Comparison of ENCODE assay signal across 10 cellular contexts in the genomic region with DNA sequence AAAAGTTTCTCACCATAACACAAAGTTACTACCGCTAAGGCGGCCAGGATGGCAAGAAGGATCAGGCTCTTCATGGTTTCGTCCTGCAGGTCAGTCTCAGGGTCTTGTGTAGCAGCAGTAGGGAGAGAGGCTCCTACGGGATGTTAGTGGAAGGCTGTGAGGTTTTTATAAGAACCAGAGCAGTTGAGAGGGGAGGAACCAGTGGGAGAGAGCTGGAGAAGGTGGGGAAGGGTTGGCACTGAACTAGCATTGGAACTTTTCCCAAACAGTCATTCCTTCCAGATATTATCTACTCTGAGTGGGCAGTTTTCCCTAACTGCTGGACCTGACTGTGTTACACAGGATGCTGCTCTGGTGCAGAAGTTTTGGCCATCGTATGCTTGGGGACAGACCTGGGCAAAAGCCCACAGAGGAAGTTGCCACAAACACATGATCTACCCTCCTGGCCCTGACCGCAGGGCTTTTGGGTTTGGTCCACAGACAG. TPM values are rescaled to one million over a fixed set of nuclear protein-coding genes. Genes with fewer than 3 reads are reported as not detected.
A peak's percentile ranks its signal among the peaks of the same experiment; 100 is the strongest.
DNase-seq lines count a peak whose midpoint lies in the region; ATAC-seq, FAIRE-seq and TF ChIP-seq lines count a peak whose summit lies in the region.
"Had no signal": no experiment of that assay in that cellular context is flagged by ENCODE, and none has a peak within 500 bp of the region (broad histone marks: within the 10 kb centered on the region; RNA-seq: fewer than 3 reads in every experiment).

TSS of gene MGP (minus strand) at position 137 of the 484 bp plus-strand sequence. CDS start at position 74, 63 bp downstream.

- no peak for FAIRE-seq in GM12892 (lab: Jason Lieb, UNC)

- no peak within 1 kb of the TSS for H3K27ac ChIP-seq in CD8-positive, alpha-beta T cell (ENCODE audit: low read depth, low read length)
- peak within 1 kb of the TSS; percentile 78; the same call in 1 of the 2 replicates for H3K27ac ChIP-seq in SK-N-MC
- peak within 1 kb of the TSS; percentile 67 to 78 for H3K27ac ChIP-seq in prostate gland
- H3K27ac ChIP-seq: epithelial cell of prostate had no signal

- WGBS in prostate gland = 6% methylated on average over 6 of the region's 6 CpGs

- H3K36me3 Mint-ChIP-seq in CD8-positive, alpha-beta T cell = no peaks in the 10 kb centered on the region

- peak within 1 kb of the TSS; percentile 44 for H3K9ac ChIP-seq in SK-N-MC (ENCODE audit: insufficient read length)

- H3K36me3 ChIP-seq in CD8-positive, alpha-beta T cell (ENCODE audit: insufficient read depth, low read length) = no peaks in the 10 kb centered on the region
- H3K36me3 ChIP-seq in SK-N-MC (ENCODE audit: insufficient read depth, low read length) (no peaks in the 10 kb centered on the region; the same call in 1 of the 2 replicates), prostate gland (no peaks in the 10 kb centered on the region), H7 (replicated peaks; ENCODE audit: control insufficient read depth, insufficient read depth, low read length) (no peaks in the 10 kb centered on the region)

- no peak for TF ChIP-seq CTCF in CD8-positive, alpha-beta T cell (IDR thresholded peaks at IDR 0.05)
- TF ChIP-seq CTCF in fibroblast of the aortic adventitia (IDR thresholded peaks at IDR 0.05; ENCODE audit: insufficient read depth, low read length) (no peak), prostate gland (IDR thresholded peaks at IDR 0.05) (no peak), GM10266 (IDR thresholded peaks at IDR 0.05; ENCODE audit: control insufficient read depth, insufficient read depth, low read depth, missing control alignments) (no peak)

- H3K27me3 Mint-ChIP-seq in CD8-positive, alpha-beta T cell (ENCODE audit: low read depth) = peaks cover 7% of the 10 kb centered on the region

- no peak within 1 kb of the TSS for H3K4me3 ChIP-seq in CD8-positive, alpha-beta T cell (ENCODE audit: low read depth, low read length)
- H3K4me3 ChIP-seq in SK-N-MC (peak within 1 kb of the TSS; percentile 73), fibroblast of the aortic adventitia (ENCODE audit: low read depth, low read length) (peak within 1 kb of the TSS; percentile 73), prostate gland (peak within 1 kb of the TSS; percentile 20 to 26), H7 (ENCODE audit: insufficient read depth, low read depth, low read length) (no peak within 1 kb of the TSS)

- peaks cover 33% of the 10 kb centered on the region for H3K4me1 ChIP-seq in CD8-positive, alpha-beta T cell (ENCODE audit: insufficient read depth, low read length)
- H3K4me1 ChIP-seq in prostate gland (replicated peaks) = no peaks in the 10 kb centered on the region

- peak within 1 kb of the TSS; percentile 58 for H3K4me3 Mint-ChIP-seq in CD8-positive, alpha-beta T cell

- CTCF ChIA-PET in CD8-positive, alpha-beta T cell (lab: Charles Lee) = no interaction called here

- H3K27me3 ChIP-seq in CD8-positive, alpha-beta T cell (ENCODE audit: insufficient read depth, low read length) = no peaks in the 10 kb centered on the region
- H3K27me3 ChIP-seq in prostate gland (replicated peaks; ENCODE audit: insufficient read depth) = no peaks in the 10 kb centered on the region
- no peaks in the 10 kb centered on the region for H3K27me3 ChIP-seq in H7 (ENCODE audit: control insufficient read depth, insufficient read depth, low read length)

- H3K9me3 ChIP-seq in CD8-positive, alpha-beta T cell (ENCODE audit: low read length) = no peaks in the 10 kb centered on the region
- no peaks in the 10 kb centered on the region for H3K9me3 ChIP-seq in SK-N-MC (ENCODE audit: low read depth, low read length)
- H3K9me3 ChIP-seq in prostate gland = no peaks in the 10 kb centered on the region

- DNase-seq in CD8-positive, alpha-beta T cell = no peak
- DNase-seq in SK-N-MC (ENCODE audit: low read depth, low spot score) = no peak
- peak; percentile 98 for DNase-seq in fibroblast of the aortic adventitia (ENCODE audit: low read depth)
- peak; percentile 35 for DNase-seq in prostate gland (ENCODE audit: low spot score)
- DNase-seq in GM10266 (ENCODE audit: extremely low spot score) = no peak
- no peak for DNase-seq in GM12892 (ENCODE audit: insufficient read length)
- DNase-seq in H7 = no peak
- DNase-seq in NCI-H345 (lab: John Stamatoyannopoulos, UW) = no peak

- peak within 1 kb of the TSS; percentile 89 for H3K27ac Mint-ChIP-seq in CD8-positive, alpha-beta T cell

- no peak for ATAC-seq in CD8-positive, alpha-beta T cell

- TF ChIP-seq POLR2A in prostate gland (IDR thresholded peaks at IDR 0.05) (no peak), GM12892 (IDR thresholded peaks at IDR 0.05; ENCODE audit: low read depth, low read length) (no peak)

- no peaks in the 10 kb centered on the region for H3K9me3 Mint-ChIP-seq in CD8-positive, alpha-beta T cell

- intact Hi-C loops in CD8-positive, alpha-beta T cell (cut with DNase I, micrococcal nuclease) = loop anchor here (2.0 to 5.0 kb wide), 2 partner anchors 38 to 75 kb away; partner anchors contain the start of gene ARHGDIB (in 1 of the 2)
- intact Hi-C loops in prostate gland (cut with DNase I) = no loop called here

- POLR2A ChIA-PET in CD8-positive, alpha-beta T cell (lab: Charles Lee) = no interaction called here

- H3K4me1 Mint-ChIP-seq in CD8-positive, alpha-beta T cell (ENCODE audit: low read depth) = peaks cover 32% of the 10 kb centered on the region

RNA-seq across cellular contexts. Expression of gene MGP, which starts in this region (rescaled TPM):
- under 1 TPM; 0.38 to 0.42 TPM for total RNA-seq in CD8-positive, alpha-beta T cell
- total RNA-seq in fibroblast of the aortic adventitia (ENCODE audit: low replicate concordance) (223 and 529 TPM in 2 replicates), prostate gland (100 to 1,000 TPM; 233 to 388 TPM)
- polyA plus RNA-seq in GM12892 (2012; ENCODE audit: missing spikeins) = not detected
- not detected in 2 replicates for total RNA-seq in H7 (2014; rRNA removed; shearing (Covaris generic))
- total RNA-seq: NCI-H460 had no signal

Comparison
In these comparisons a context has a peak if more than half of its experiments do, and no peak if none do; other contexts are left out.
1. RNA of gene MGP (total RNA-seq): 233 to 388 TPM in prostate gland and 223 to 529 TPM in fibroblast of the aortic adventitia; 0.38 to 0.42 TPM in CD8-positive, alpha-beta T cell and not detected in H7; every median in the first group is over 100 times any median in the second.
2. DNase-seq: peak in fibroblast of the aortic adventitia (single experiment) and prostate gland (single experiment); none in CD8-positive, alpha-beta T cell (0 of 7), SK-N-MC (single experiment), GM10266 (single experiment), GM12892 (single experiment), H7 (single experiment) and NCI-H345 (single experiment).
3. H3K4me3 ChIP-seq: peak in SK-N-MC (single experiment), fibroblast of the aortic adventitia (single experiment) and prostate gland (2 of 2); none in CD8-positive, alpha-beta T cell (single experiment) and H7 (single experiment).